Comparison of ENCODE assay signal across 13 cellular contexts in the genomic region with DNA sequence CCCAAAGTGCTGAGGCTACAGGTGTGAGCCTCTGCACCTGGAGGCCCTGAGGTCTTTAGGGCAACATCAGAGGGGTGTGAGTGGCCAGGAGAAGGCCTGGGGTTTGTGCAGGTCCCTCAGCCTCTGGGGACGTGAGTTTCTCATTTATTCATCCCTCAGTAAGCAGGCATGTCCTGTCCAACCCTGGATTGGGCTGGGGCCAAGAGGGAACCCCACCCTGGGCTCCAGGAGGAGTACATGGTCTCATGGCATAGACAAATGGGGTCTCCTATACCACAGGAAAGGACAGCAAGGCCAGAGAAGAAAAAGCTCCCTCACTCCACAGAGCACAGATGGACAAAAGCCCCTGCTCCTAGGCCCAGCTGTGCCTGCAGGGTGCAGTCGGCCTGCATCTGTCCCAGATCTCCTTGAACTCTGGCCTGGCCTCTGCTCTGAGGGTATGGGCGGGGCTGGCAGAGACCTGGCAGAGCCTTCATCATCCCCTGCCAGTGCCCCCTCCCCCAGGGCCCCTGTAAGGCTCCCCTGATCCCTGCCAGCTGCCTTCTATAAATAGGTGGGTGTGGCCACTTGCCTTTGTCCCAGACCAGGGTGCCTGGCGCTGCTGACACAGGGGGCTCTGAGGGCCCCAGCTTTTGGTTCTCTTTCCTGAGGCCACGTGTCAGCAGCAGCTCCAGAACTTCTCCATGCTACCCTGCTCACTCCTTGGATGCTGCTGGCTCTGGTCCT. TPM values are rescaled to one million over a fixed set of nuclear protein-coding genes. Genes with fewer than 3 reads are reported as not detected.
DNase-seq lines count a peak whose midpoint lies in the region; ATAC-seq and TF ChIP-seq lines count a peak whose summit lies in the region.
"Had no signal": no experiment of that assay in that cellular context is flagged by ENCODE, and none has a peak within 500 bp of the region (broad histone marks: within the 10 kb centered on the region; RNA-seq: fewer than 3 reads in every experiment).

No MANE protein-coding gene starts in this region.

- H3K4me1 ChIP-seq in ascending aorta (peaks cover 51 to 74% of the 10 kb centered on the region in 2 donors), thoracic aorta (ENCODE audit: control insufficient read depth in 1 of 2, low read depth in 2 of 2) (peaks cover 48 to 84% of the 10 kb centered on the region in 2 donors)

- DNase-seq in NCI-H1105 treated with DMSO at 0.1 percent for 48 hours (lab: John Stamatoyannopoulos, UW) (peak; percentile 3), NCI-H1105 (lab: John Stamatoyannopoulos, UW) (no peak), ascending aorta (ENCODE audit: low spot score in 2 of 2) (no peak), left colon (peak in 1 of 2 donors; percentile 55), thoracic aorta (ENCODE audit: low spot score) (no peak), HK-2 (ENCODE audit: unreplicated experiment) (no peak), NCI-H2107 treated with DMSO at 0.1 percent for 48 hours (lab: John Stamatoyannopoulos, UW; ENCODE audit: unreplicated experiment) (no peak), NCI-H2227 treated with DMSO at 0.1 percent for 48 hours (lab: John Stamatoyannopoulos, UW) (no peak)
- DNase-seq: activated naive CD4-positive, alpha-beta T cell treated with anti-CD3 and anti-CD28 coated beads, Interleukin-2, amount 50 U/mL, for 16 hours had no signal

- intact Hi-C loops in ascending aorta (cut with DNase I) (loop anchor here (10.0 kb wide), 1 partner anchor 249 kb away; no protein-coding TSS in a partner anchor), left colon (cut with DNase I, micrococcal nuclease) (no loop called here)

- H3K36me3 ChIP-seq in ascending aorta = peaks cover 0 to 3% of the 10 kb centered on the region in 2 donors
- no peaks in the 10 kb centered on the region for H3K36me3 ChIP-seq in thoracic aorta

- H3K27me3 ChIP-seq in ascending aorta (no peaks in the 10 kb centered on the region), thoracic aorta (replicated peaks; ENCODE audit: insufficient read depth) (no peaks in the 10 kb centered on the region)

- no peak for TF ChIP-seq CTCF in ascending aorta (IDR thresholded peaks at IDR 0.05)
- TF ChIP-seq CTCF in thoracic aorta (IDR thresholded peaks at IDR 0.05) = no peak

- peak overlapping the region; percentile 93 to 97 for H3K27ac ChIP-seq in ascending aorta
- peak overlapping the region; percentile 93 to 97 for H3K27ac ChIP-seq in thoracic aorta

- H3K9me3 ChIP-seq in ascending aorta = no peaks in the 10 kb centered on the region
- H3K9me3 ChIP-seq in thoracic aorta = no peaks in the 10 kb centered on the region

- H3K4me3 ChIP-seq in ascending aorta = no peak overlapping the region
- H3K4me3 ChIP-seq in thoracic aorta = no peak overlapping the region
- H3K4me3 ChIP-seq: smooth muscle cell had no signal

- ATAC-seq in left colon (peak; percentile 42), thoracic aorta (ENCODE audit: insufficient number of reproducible peaks, low FRiP score, low read depth) (no peak)
- ATAC-seq: activated CD4-positive, CD25-positive, alpha-beta regulatory T cell treated with anti-CD3 and anti-CD28 coated beads, Interleukin-2, amount 50 U/mL, for 24 hours; left lobe of liver had no signal

RNA-seq across cellular contexts. Expression of gene A4GALT, which starts 34.6 kb away (rescaled TPM):
- 85.1 TPM for total RNA-seq in ascending aorta
- 1 to 10 TPM; 5.1 to 6.3 TPM for total RNA-seq in left colon
- 10 to 100 TPM; 68.4 to 77.3 TPM for total RNA-seq in thoracic aorta

RNA-seq across cellular contexts. Expression of gene CYB5R3, which starts 36.9 kb away (rescaled TPM):
- total RNA-seq in ascending aorta (455 TPM), left colon (100 to 1,000 TPM; 157 to 192 TPM), thoracic aorta (100 to 1,000 TPM; 209 to 606 TPM)

RNA-seq across cellular contexts. Expression of gene ATP5MGL, which starts 45.7 kb away (rescaled TPM):
- not detected for total RNA-seq in ascending aorta
- total RNA-seq in left colon = under 1 TPM; 0.34 to 0.89 TPM
- not detected for total RNA-seq in thoracic aorta
- total RNA-seq: G401 had no signal

Comparison
In these comparisons a context has a peak if more than half of its experiments do, and no peak if none do; other contexts are left out.
1. RNA of gene A4GALT, which starts 34.6 kb away (total RNA-seq): 85.1 TPM in ascending aorta (single experiment) and 68.4 to 77.3 TPM in thoracic aorta; 5.1 to 6.3 TPM in left colon; every median in the first group is over 4 times any median in the second.